In genomic region chr2:171432969-171433762, GRCh38 we compare ENCODE assay signal across 8 cellular contexts. TPM values are rescaled to one million over a fixed set of nuclear protein-coding genes. Genes with fewer than 3 reads are reported as not detected.
DNase-seq lines count a peak whose midpoint lies in the region; ATAC-seq and TF ChIP-seq lines count a peak whose summit lies in the region.

No MANE protein-coding gene starts in this region.

- peak overlapping the region; percentile 71 for H3K4me3 ChIP-seq in WI38 (ENCODE audit: low read depth, low read length)
- H3K4me3 ChIP-seq in ectodermal cell (ENCODE audit: insufficient read depth, low read depth, low read length): peak overlapping the region; percentile 91
- peak overlapping the region; percentile 49 for H3K4me3 ChIP-seq in mucosa of stomach (ENCODE audit: low read length)
- peak overlapping the region; percentile 94 to 95 for H3K4me3 ChIP-seq in testis

- intact Hi-C loops in testis (cut with DNase I; ENCODE audit: low total_unique reads): no loop called here

- DNase-seq in activated gamma-delta T cell treated with anti-CD3 and anti-CD28 coated beads, Interleukin-2, amount 50 U/mL, for 16 hours (ENCODE audit: low read depth): peak; percentile 10
- no peak for DNase-seq in activated gamma-delta T cell (lab: John Stamatoyannopoulos, UW)
- DNase-seq in NCI-H146 treated with DMSO at 0.1 percent for 48 hours (lab: John Stamatoyannopoulos, UW; ENCODE audit: unreplicated experiment): peak; percentile 39
- peak; percentile 38 for DNase-seq in testis

- TF ChIP-seq CTCF in WI38 (IDR thresholded peaks at IDR 0.05; ENCODE audit: low read depth, low read length) (no peak), testis (IDR thresholded peaks at IDR 0.05) (no peak)

- H3K9me3 ChIP-seq in ectodermal cell (ENCODE audit: control insufficient read depth, low read length): peaks cover 2% of the 10 kb centered on the region
- no peaks in the 10 kb centered on the region for H3K9me3 ChIP-seq in mucosa of stomach (ENCODE audit: control insufficient read depth, low read length)
- no peaks in the 10 kb centered on the region for H3K9me3 ChIP-seq in testis

- TF ChIP-seq POLR2A in testis (IDR thresholded peaks at IDR 0.05): no peak

- H3K36me3 ChIP-seq in ectodermal cell (ENCODE audit: control insufficient read depth, insufficient read depth, low read length): peaks cover 20% of the 10 kb centered on the region
- no peaks in the 10 kb centered on the region for H3K36me3 ChIP-seq in mucosa of stomach (ENCODE audit: control insufficient read depth, insufficient read depth, low read length)
- H3K36me3 ChIP-seq in testis (ENCODE audit: low read depth, missing control alignments): no peaks in the 10 kb centered on the region

- peak overlapping the region; percentile 63 for H3K9ac ChIP-seq in mucosa of stomach (ENCODE audit: low read length)

- H3K27me3 ChIP-seq in ectodermal cell (ENCODE audit: control insufficient read depth, insufficient read depth, low read length, poor library complexity, severe bottlenecking) (no peaks in the 10 kb centered on the region), mucosa of stomach (ENCODE audit: control insufficient read depth, insufficient read depth, low read length) (no peaks in the 10 kb centered on the region), testis (no peaks in the 10 kb centered on the region)

- 34 to 40% methylated on average over 19 to 20 of the region's 20 CpGs for WGBS in ectodermal cell, 2 experiments
- WGBS in testis, 2 donors: 21 to 25% methylated on average over 20 of the region's 20 CpGs

- no peak for ATAC-seq in GM21619 (IDR thresholded peaks at IDR 0.05; ENCODE audit: unreplicated experiment)

- H3K4me1 ChIP-seq in ectodermal cell (ENCODE audit: control insufficient read depth, insufficient read depth, low read length): peaks cover 9% of the 10 kb centered on the region
- H3K4me1 ChIP-seq in mucosa of stomach (ENCODE audit: control insufficient read depth, insufficient read depth, low read length): peaks cover 6% of the 10 kb centered on the region
- peaks cover 10% of the 10 kb centered on the region for H3K4me1 ChIP-seq in testis

- peak overlapping the region; percentile 95 for H3K27ac ChIP-seq in ectodermal cell (ENCODE audit: insufficient read depth, low read depth, low read length, poor library complexity, severe bottlenecking)
- peak overlapping the region; percentile 97 to 99 for H3K27ac ChIP-seq in testis

RNA-seq across cellular contexts. Expression of gene METTL8, which starts 0.6 kb away (rescaled TPM):
- 21.3 TPM for polyA plus RNA-seq in ectodermal cell (2013, experiment 1 of 4)
- polyA plus RNA-seq in ectodermal cell (2013, experiment 2 of 4): 14.7 TPM
- 15.7 TPM for polyA plus RNA-seq in ectodermal cell (2013, experiment 3 of 4)
- 14.9 TPM for polyA plus RNA-seq in ectodermal cell (2013, experiment 4 of 4)
- total RNA-seq in testis: 10 to 100 TPM; 24.3 to 34.3 TPM
- 21.7 TPM for polyA plus RNA-seq in testis (ENCODE audit: insufficient read depth, low read depth, low replicate concordance)

RNA-seq across cellular contexts. Expression of gene DCAF17, which starts 0.9 kb away (rescaled TPM):
- polyA plus RNA-seq in ectodermal cell (2013, experiment 1 of 4): 36.1 TPM
- polyA plus RNA-seq in ectodermal cell (2013, experiment 2 of 4): 29.4 TPM
- polyA plus RNA-seq in ectodermal cell (2013, experiment 3 of 4): 27.0 TPM
- 22.7 TPM for polyA plus RNA-seq in ectodermal cell (2013, experiment 4 of 4)
- 10 to 100 TPM; 24.4 to 29.2 TPM for total RNA-seq in testis
- polyA plus RNA-seq in testis (ENCODE audit: insufficient read depth, low read depth, low replicate concordance): 15.7 TPM
